1 cellular context compared by ENCODE assay signal in the genomic region with DNA sequence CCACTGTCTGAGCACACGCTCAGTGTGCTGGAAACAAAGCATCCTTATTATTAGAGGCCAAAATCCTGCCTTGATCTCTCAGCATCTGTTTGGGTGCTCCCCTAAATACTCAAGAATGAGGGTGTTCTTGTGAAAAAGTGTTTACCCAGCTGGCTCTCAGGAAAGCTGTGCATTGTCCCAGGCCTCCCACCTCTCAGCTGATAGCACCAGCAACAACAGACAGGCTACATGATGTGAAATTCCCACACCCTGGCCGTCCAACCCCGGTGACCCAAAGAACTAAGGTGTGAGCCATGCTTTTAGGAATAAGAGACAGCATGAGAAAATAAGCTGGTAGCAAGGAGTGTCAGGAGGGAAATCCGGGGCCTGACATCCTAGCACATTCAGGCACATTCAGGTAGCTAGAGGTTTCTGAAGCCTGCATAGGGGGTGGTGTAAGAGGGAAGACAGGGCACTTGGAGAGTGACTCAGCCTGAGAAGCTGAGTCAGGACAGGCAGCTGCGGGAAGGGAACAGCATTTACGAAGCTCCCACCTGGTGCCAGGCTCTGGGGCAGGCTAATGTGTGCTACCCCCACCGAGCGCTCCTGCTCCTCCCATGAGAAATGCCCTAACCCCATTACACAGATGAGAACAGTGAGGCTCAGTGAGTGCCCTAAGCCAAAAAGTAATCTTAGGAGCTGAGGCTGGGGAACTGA.
TF ChIP-seq lines count a peak whose summit lies in the region.

No MANE protein-coding gene starts in this region.

TF ChIP-seq in HepG2, 621 proteins besides CTCF, POLR2A, EP300 and RAD21:
- TF ChIP-seq ZNF629 (CRISPR knock-in tag; conservative IDR thresholded peaks at IDR 0.05): 0 out of 2 replicates have a peak, but pooled peaks have one; percentile 8
- TF ChIP-seq, protein P1, sequence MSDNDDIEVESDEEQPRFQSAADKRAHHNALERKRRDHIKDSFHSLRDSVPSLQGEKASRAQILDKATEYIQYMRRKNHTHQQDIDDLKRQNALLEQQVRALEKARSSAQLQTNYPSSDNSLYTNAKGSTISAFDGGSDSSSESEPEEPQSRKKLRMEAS (IDR thresholded peaks at IDR 0.05): no peak
